ENCODE assay signal across 11 cellular contexts in genomic region chr3:5787863-5788488, GRCh38.
A peak's percentile ranks its signal among the peaks of the same experiment; 100 is the strongest.
DNase-seq lines count a peak whose midpoint lies in the region; ATAC-seq and TF ChIP-seq lines count a peak whose summit lies in the region.
"Had no signal": no experiment of that assay in that cellular context is flagged by ENCODE, and none has a peak within 500 bp of the region (broad histone marks: within the 10 kb centered on the region; RNA-seq: fewer than 3 reads in every experiment).

No MANE protein-coding gene starts in this region.

- H3K9me3 Mint-ChIP-seq in WTC11 = peaks cover 55% of the 10 kb centered on the region
- H3K9me3 Mint-ChIP-seq in natural killer cell treated with Interleukin-12 subunit alpha and Interleukin-12 subunit beta and Interleukin-15 and Interleukin-18, amount 100 ng/mL, for 72 hours = peaks cover 3% of the 10 kb centered on the region

- no peaks in the 10 kb centered on the region for H3K4me1 ChIP-seq in heart left ventricle
- H3K4me1 ChIP-seq in right atrium auricular region = no peaks in the 10 kb centered on the region

- POLR2A ChIA-PET in WTC11 (lab: Charles Lee) = no interaction called here

- H3K9me3 ChIP-seq in heart left ventricle (no peaks in the 10 kb centered on the region), right atrium auricular region (no peaks in the 10 kb centered on the region)
- H3K9me3 ChIP-seq: BLaER1 treated with 17β-estradiol and CSF1 and Interleukin-3, amounts not matched to agents 10 nM and 100 nM had no signal

- H3K27ac ChIP-seq in heart left ventricle (no peak overlapping the region), right atrium auricular region (no peak overlapping the region)
- H3K27ac ChIP-seq: BLaER1 treated with 17β-estradiol and CSF1 and Interleukin-3, amounts not matched to agents 10 nM and 100 nM had no signal

- no peak overlapping the region for H3K27ac Mint-ChIP-seq in WTC11
- H3K27ac Mint-ChIP-seq in natural killer cell treated with Interleukin-12 subunit alpha and Interleukin-12 subunit beta and Interleukin-15 and Interleukin-18, amount 100 ng/mL, for 72 hours = no peak overlapping the region
- H3K27ac Mint-ChIP-seq: T-helper 17 cell had no signal

- peaks cover 24% of the 10 kb centered on the region for H3K36me3 Mint-ChIP-seq in WTC11
- no peaks in the 10 kb centered on the region for H3K36me3 Mint-ChIP-seq in natural killer cell treated with Interleukin-12 subunit alpha and Interleukin-12 subunit beta and Interleukin-15 and Interleukin-18, amount 100 ng/mL, for 72 hours

- TF ChIP-seq CTCF in heart left ventricle (IDR thresholded peaks at IDR 0.05) = peak in 1 of 12 donors; percentile 11
- peak in 1 of 2 donors; percentile 10 for TF ChIP-seq CTCF in right atrium auricular region (IDR thresholded peaks at IDR 0.05)
- TF ChIP-seq CTCF in WTC11 (IDR thresholded peaks at IDR 0.05) = no peak

- peak in 2 of 4 donors; percentile 48 to 66 for ATAC-seq in heart left ventricle
- ATAC-seq in WTC11 = peak; percentile 75
- ATAC-seq in natural killer cell treated with Interleukin-12 subunit alpha and Interleukin-12 subunit beta and Interleukin-15 and Interleukin-18, amount 100 ng/mL, for 72 hours = no peak
- ATAC-seq in HG03097 (IDR thresholded peaks at IDR 0.05; ENCODE audit: low FRiP score, unreplicated experiment) = no peak
- ATAC-seq: T-helper 17 cell had no signal

- no peaks in the 10 kb centered on the region for H3K27me3 Mint-ChIP-seq in WTC11 (ENCODE audit: low read depth)
- H3K27me3 Mint-ChIP-seq in natural killer cell treated with Interleukin-12 subunit alpha and Interleukin-12 subunit beta and Interleukin-15 and Interleukin-18, amount 100 ng/mL, for 72 hours = no peaks in the 10 kb centered on the region
- H3K27me3 Mint-ChIP-seq: T-helper 17 cell had no signal

- TF ChIP-seq POLR2A in heart left ventricle (IDR thresholded peaks at IDR 0.05) = no peak

- intact Hi-C loops in heart left ventricle (cut with DNase I) = loop anchor here in 1 of 10 donors (10.0 kb wide), 1 partner anchor 63 kb away; no protein-coding TSS in a partner anchor

- CTCF ChIA-PET in WTC11 (lab: Charles Lee) = interaction anchor here (1.0 kb wide), 1 partner anchor 813 kb away, joined by 3 read pairs; no protein-coding TSS in a partner anchor

- WGBS in heart left ventricle, 4 donors = 36 to 41% (median 38%) methylated on average over 6 of the region's 6 CpGs

- no peaks in the 10 kb centered on the region for H3K27me3 ChIP-seq in heart left ventricle
- H3K27me3 ChIP-seq in right atrium auricular region = no peaks in the 10 kb centered on the region
- H3K27me3 ChIP-seq: BLaER1 treated with 17β-estradiol and CSF1 and Interleukin-3, amounts not matched to agents 10 nM and 100 nM had no signal

- no peaks in the 10 kb centered on the region for H3K4me1 Mint-ChIP-seq in WTC11
- no peaks in the 10 kb centered on the region for H3K4me1 Mint-ChIP-seq in natural killer cell treated with Interleukin-12 subunit alpha and Interleukin-12 subunit beta and Interleukin-15 and Interleukin-18, amount 100 ng/mL, for 72 hours (ENCODE audit: low read depth in 2 of 2)
- H3K4me1 Mint-ChIP-seq: T-helper 17 cell had no signal

- DNase-seq in heart left ventricle (peak in 4 of 5 donors; percentile 19 to 31 (median 26)), right atrium auricular region (ENCODE audit: low spot score) (no peak), WTC11 (ENCODE audit: low spot score) (no peak), kidney tubule cell (ENCODE audit: low spot score) (peak; percentile 28), NCI-H1048 (lab: John Stamatoyannopoulos, UW) (no peak), NCI-H187 (lab: John Stamatoyannopoulos, UW) (no peak)
- no peak for DNase-seq in natural killer cell treated with Interleukin-12 subunit alpha and Interleukin-12 subunit beta and Interleukin-15 and Interleukin-18, amount 100 ng/mL, for 72 hours (ENCODE audit: low spot score)
- DNase-seq: stimulated activated CD4-positive, alpha-beta T cell treated with anti-CD3 and anti-CD28 coated beads, Interleukin-4, amount 100 ng/mL, for 1 hour; T-helper 17 cell had no signal

- H3K4me3 Mint-ChIP-seq in WTC11 = no peak overlapping the region
- no peak overlapping the region for H3K4me3 Mint-ChIP-seq in natural killer cell treated with Interleukin-12 subunit alpha and Interleukin-12 subunit beta and Interleukin-15 and Interleukin-18, amount 100 ng/mL, for 72 hours
- H3K4me3 Mint-ChIP-seq: T-helper 17 cell had no signal

- H3K36me3 ChIP-seq in heart left ventricle (no peaks in the 10 kb centered on the region), right atrium auricular region (no peaks in the 10 kb centered on the region)
- H3K36me3 ChIP-seq: BLaER1 treated with 17β-estradiol and CSF1 and Interleukin-3, amounts not matched to agents 10 nM and 100 nM had no signal

- H3K4me3 ChIP-seq in heart left ventricle (no peak overlapping the region), right atrium auricular region (no peak overlapping the region)
- H3K4me3 ChIP-seq: BLaER1 treated with 17β-estradiol and CSF1 and Interleukin-3, amounts not matched to agents 10 nM and 100 nM had no signal

TF ChIP-seq in WTC11, 78 proteins besides CTCF, POLR2A, EP300 and RAD21:
- TF ChIP-seq SOX15 (CRISPR knock-in tag; IDR thresholded peaks at IDR 0.05) (no peak), NR2C2 (CRISPR knock-in tag; IDR thresholded peaks at IDR 0.05) (no peak), MYBL2 (CRISPR knock-in tag; IDR thresholded peaks at IDR 0.05) (no peak), KAT7 (CRISPR knock-in tag; IDR thresholded peaks at IDR 0.05; ENCODE audit: borderline replicate concordance) (no peak), PRDM15 (CRISPR knock-in tag; IDR thresholded peaks at IDR 0.05) (no peak), PRRX2 (CRISPR knock-in tag; IDR thresholded peaks at IDR 0.05) (no peak), ZNF232 (CRISPR knock-in tag; IDR thresholded peaks at IDR 0.05) (no peak), TEAD1 (CRISPR knock-in tag; IDR thresholded peaks at IDR 0.05) (no peak), ESRRA (CRISPR knock-in tag; IDR thresholded peaks at IDR 0.05; ENCODE audit: borderline replicate concordance) (no peak), HMGXB4 (CRISPR knock-in tag; IDR thresholded peaks at IDR 0.05) (no peak), ETV6 (CRISPR knock-in tag; IDR thresholded peaks at IDR 0.05) (no peak), ZNF671 (CRISPR knock-in tag; IDR thresholded peaks at IDR 0.05) (no peak), GABPB1 (CRISPR knock-in tag; IDR thresholded peaks at IDR 0.05) (no peak)
- TF ChIP-seq, protein P1, sequence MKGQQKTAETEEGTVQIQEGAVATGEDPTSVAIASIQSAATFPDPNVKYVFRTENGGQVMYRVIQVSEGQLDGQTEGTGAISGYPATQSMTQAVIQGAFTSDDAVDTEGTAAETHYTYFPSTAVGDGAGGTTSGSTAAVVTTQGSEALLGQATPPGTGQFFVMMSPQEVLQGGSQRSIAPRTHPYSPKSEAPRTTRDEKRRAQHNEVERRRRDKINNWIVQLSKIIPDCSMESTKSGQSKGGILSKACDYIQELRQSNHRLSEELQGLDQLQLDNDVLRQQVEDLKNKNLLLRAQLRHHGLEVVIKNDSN (CRISPR knock-in tag; IDR thresholded peaks at IDR 0.05) = no peak
- TF ChIP-seq, protein P2, sequence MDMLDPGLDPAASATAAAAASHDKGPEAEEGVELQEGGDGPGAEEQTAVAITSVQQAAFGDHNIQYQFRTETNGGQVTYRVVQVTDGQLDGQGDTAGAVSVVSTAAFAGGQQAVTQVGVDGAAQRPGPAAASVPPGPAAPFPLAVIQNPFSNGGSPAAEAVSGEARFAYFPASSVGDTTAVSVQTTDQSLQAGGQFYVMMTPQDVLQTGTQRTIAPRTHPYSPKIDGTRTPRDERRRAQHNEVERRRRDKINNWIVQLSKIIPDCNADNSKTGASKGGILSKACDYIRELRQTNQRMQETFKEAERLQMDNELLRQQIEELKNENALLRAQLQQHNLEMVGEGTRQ (CRISPR knock-in tag; IDR thresholded peaks at IDR 0.05) = no peak

Comparison
In these comparisons a context has a peak if more than half of its experiments do, and no peak if none do; other contexts are left out.
1. DNase-seq: peak in heart left ventricle (4 of 5) and kidney tubule cell (single experiment); none in right atrium auricular region (single experiment), WTC11 (single experiment), natural killer cell treated with Interleukin-12 subunit alpha and Interleukin-12 subunit beta and Interleukin-15 and Interleukin-18, amount 100 ng/mL, for 72 hours (single experiment), NCI-H1048 (single experiment) and NCI-H187 (0 of 2).